Comparison of ENCODE assay signal across 20 cellular contexts in the genomic region with DNA sequence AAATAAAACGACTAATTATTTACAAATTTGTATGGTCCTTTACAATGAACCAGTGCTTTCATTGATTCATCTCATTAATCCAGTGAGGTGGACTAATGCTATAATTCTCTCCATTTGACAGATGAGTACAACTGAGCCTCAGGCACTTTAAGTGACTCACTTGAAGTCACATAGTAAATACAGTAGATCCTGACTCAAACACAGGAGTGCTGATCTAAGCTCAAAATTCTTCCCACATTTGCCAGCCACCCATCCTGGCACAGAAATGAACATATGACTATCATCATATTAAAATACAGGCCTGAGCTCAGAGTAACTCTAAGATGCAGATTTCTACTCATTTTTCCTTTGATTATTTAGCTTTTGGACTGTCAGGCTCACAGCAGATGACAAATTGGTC. TPM values are rescaled to one million over a fixed set of nuclear protein-coding genes. Genes with fewer than 3 reads are reported as not detected.
DNase-seq lines count a peak whose midpoint lies in the region; ATAC-seq, FAIRE-seq and TF ChIP-seq lines count a peak whose summit lies in the region.
"Had no signal": no experiment of that assay in that cellular context is flagged by ENCODE, and none has a peak within 500 bp of the region (broad histone marks: within the 10 kb centered on the region; RNA-seq: fewer than 3 reads in every experiment).

No MANE protein-coding gene starts in this region.

- H2AFZ ChIP-seq in IMR-90 (replicated peaks; ENCODE audit: low read length, poor library complexity) = no peak overlapping the region
- no peak overlapping the region for H2AFZ ChIP-seq in keratinocyte (ENCODE audit: control insufficient read depth, low read length)

- DNase-seq in EL = peak; percentile 62
- peak; percentile 40 for DNase-seq in IMR-90
- peak; percentile 24 for DNase-seq in amniotic epithelial cell (ENCODE audit: low read depth)
- DNase-seq in keratinocyte (ENCODE audit: low read depth, low spot score) = peak; percentile 11
- no peak for DNase-seq in NCI-H1105 treated with DMSO at 0.1 percent for 48 hours (lab: John Stamatoyannopoulos, UW)
- DNase-seq in NCI-H446 treated with DMSO at 0.1 percent for 48 hours (lab: John Stamatoyannopoulos, UW) = no peak
- DNase-seq: activated CD4-positive, CD25-positive, alpha-beta regulatory T cell; activated CD8-positive, alpha-beta memory T cell treated with anti-CD3 and anti-CD28 coated beads, Interleukin-2, amount 10 ng/mL, durations not matched to agents 7 days and 5 days; activated gamma-delta T cell treated with Interleukin-2 at 50 U/mL for 16 hours; head of caudate nucleus; immature natural killer cell; Karpas-422; naive thymus-derived CD8-positive, alpha-beta T cell; NCI-H146; SIG-M5; T-helper 17 cell had no signal

- no peak overlapping the region for H3K14ac ChIP-seq in IMR-90 (replicated peaks; ENCODE audit: low read depth, low read length)

- H3K27me3 ChIP-seq in IMR-90 (ENCODE audit: control insufficient read depth, insufficient read depth, low read length) (no peaks in the 10 kb centered on the region), keratinocyte (ENCODE audit: control insufficient read depth, extremely low read depth, insufficient read depth, low read length) (no peaks in the 10 kb centered on the region)
- H3K27me3 ChIP-seq: ascending aorta had no signal

- FAIRE-seq in keratinocyte (lab: Jason Lieb, UNC) = peak; percentile 23
- FAIRE-seq: colon had no signal

- H3K9me3 ChIP-seq in IMR-90 (ENCODE audit: control insufficient read depth, insufficient read depth, low read length) (no peaks in the 10 kb centered on the region), keratinocyte (ENCODE audit: control insufficient read depth, low read depth, low read length) (no peaks in the 10 kb centered on the region)
- H3K9me3 ChIP-seq: ascending aorta, thoracic aorta had no signal

- no peaks in the 10 kb centered on the region for H3K79me2 ChIP-seq in keratinocyte (ENCODE audit: control insufficient read depth, insufficient read depth, low read length)

- H4K20me1 ChIP-seq in IMR-90 (ENCODE audit: insufficient read depth, low read length) (no peaks in the 10 kb centered on the region), keratinocyte (ENCODE audit: control insufficient read depth, extremely low read depth, insufficient read depth, low read length) (no peaks in the 10 kb centered on the region)

- no peak overlapping the region for H2BK20ac ChIP-seq in IMR-90 (ENCODE audit: low read depth, low read length)

- CTCF ChIA-PET in IMR-90 (lab: Yijun Ruan, JAX) = no interaction called here

- H3K27ac ChIP-seq in IMR-90 (ENCODE audit: insufficient read depth, low read length) = no peak overlapping the region
- no peak overlapping the region for H3K27ac ChIP-seq in keratinocyte (ENCODE audit: control insufficient read depth, insufficient read depth, low read length)
- H3K27ac ChIP-seq: ascending aorta, thoracic aorta had no signal

- H3K23ac ChIP-seq in IMR-90 (ENCODE audit: low read depth, low read length) = no peak overlapping the region

- no peak overlapping the region for H2BK5ac ChIP-seq in IMR-90 (ENCODE audit: low read depth, low read length, poor library complexity, severe bottlenecking)

- no peak for TF ChIP-seq POLR2A in IMR-90 (IDR thresholded peaks at IDR 0.05; ENCODE audit: low read depth, low read length)

- H2BK120ac ChIP-seq in IMR-90 (ENCODE audit: low read depth, low read length) = no peak overlapping the region

- TF ChIP-seq CTCF in IMR-90 (conservative IDR thresholded peaks at IDR 0.05; ENCODE audit: low read depth, low read length) (no peak), keratinocyte (optimal IDR thresholded peaks at IDR 0.05 in 1 of 3, IDR thresholded peaks at IDR 0.05 in 1 of 3, conservative IDR thresholded peaks at IDR 0.05 in 1 of 3; ENCODE audit: extremely low read depth in 1 of 3, insufficient read depth in 2 of 3, low read length in 3 of 3) (no peak)

- no TSS peak for BruUV-seq in IMR-90 (replicated peaks; lab: Mats Ljungman, UMichigan)

- no peak overlapping the region for H3K56ac ChIP-seq in IMR-90 (ENCODE audit: extremely low read depth, insufficient read depth, low read length)

- no peak overlapping the region for H3K18ac ChIP-seq in IMR-90 (ENCODE audit: low read depth, low read length)

- H2AK5ac ChIP-seq in IMR-90 (ENCODE audit: low read depth, low read length) = no peak overlapping the region

- H4K91ac ChIP-seq in IMR-90 (ENCODE audit: insufficient read depth, low read depth, low read length) = no peak overlapping the region

- H2AK9ac ChIP-seq in IMR-90 (replicated peaks; ENCODE audit: low read depth, low read length, poor library complexity) = no peak overlapping the region

- no peak overlapping the region for H4K5ac ChIP-seq in IMR-90 (ENCODE audit: low read depth, low read length)

- no peak for TF ChIP-seq RAD21 in IMR-90 (IDR thresholded peaks at IDR 0.05; ENCODE audit: low read length)

- POLR2A ChIA-PET in IMR-90 (lab: Charles Lee; ENCODE audit: unreplicated experiment) = no interaction called here

- H4K8ac ChIP-seq in IMR-90 (ENCODE audit: low read depth in 2 of 2, low read length in 2 of 2) = no peak overlapping the region

- H3K9me1 ChIP-seq in IMR-90 (ENCODE audit: insufficient read depth, low read length) = no peaks in the 10 kb centered on the region
- H3K9me1 ChIP-seq in keratinocyte (ENCODE audit: control insufficient read depth, extremely low read depth, insufficient read depth, low read length) = no peaks in the 10 kb centered on the region

- H2BK15ac ChIP-seq in IMR-90 (ENCODE audit: low read depth, low read length) = no peak overlapping the region

- H3K4me2 ChIP-seq in IMR-90 (ENCODE audit: low read depth, low read length) (no peak overlapping the region), keratinocyte (ENCODE audit: control insufficient read depth, extremely low read depth, insufficient read depth, low read depth, low read length) (no peak overlapping the region)

- H3K4me3 ChIP-seq in IMR-90 (ENCODE audit: insufficient read depth, low read depth, low read length) = no peak overlapping the region
- no peak overlapping the region for H3K4me3 ChIP-seq in keratinocyte (ENCODE audit: control insufficient read depth in 2 of 3, extremely low read depth in 1 of 3, insufficient read depth in 2 of 3, low read depth in 1 of 3, low read length in 3 of 3)
- H3K4me3 ChIP-seq: ascending aorta, thoracic aorta had no signal

- no peaks in the 10 kb centered on the region; a peak in 1 of 4 replicates for H3K79me1 ChIP-seq in IMR-90 (ENCODE audit: low read depth in 1 of 2, low read length in 2 of 2)

- ATAC-seq in IMR-90 (ENCODE audit: low read depth) (peak; percentile 40), HG03039 (IDR thresholded peaks at IDR 0.05; ENCODE audit: unreplicated experiment) (no peak)
- ATAC-seq: activated CD8-positive, alpha-beta memory T cell treated with anti-CD3 and anti-CD28 coated beads, Interleukin-2, amount 10 ng/mL, durations not matched to agents 7 days and 5 days; naive thymus-derived CD8-positive, alpha-beta T cell; T-helper 17 cell had no signal

- in situ Hi-C loops in IMR-90 (cut with MboI; ENCODE audit: low sequenced_read_pairs) = no loop called here

- no peak overlapping the region for H3K9ac ChIP-seq in IMR-90 (ENCODE audit: low read depth, low read length)
- no peak overlapping the region for H3K9ac ChIP-seq in keratinocyte (ENCODE audit: control insufficient read depth, extremely low read depth, insufficient read depth, low read length)

- intact Hi-C loops in IMR-90 (cut with micrococcal nuclease) = no loop called here

- WGBS in IMR-90 (ENCODE audit: extremely low coverage in 2 of 2, insufficient read length in 1 of 2), 2 experiments = no CpG with 5 or more reads among the region's 1 CpG

- H3K36me3 ChIP-seq in IMR-90 (ENCODE audit: control insufficient read depth, insufficient read depth, low read length) = no peaks in the 10 kb centered on the region
- no peaks in the 10 kb centered on the region for H3K36me3 ChIP-seq in keratinocyte (ENCODE audit: control insufficient read depth in 2 of 2, extremely low read depth in 1 of 2, insufficient read depth in 2 of 2, low read length in 2 of 2)
- H3K36me3 ChIP-seq: ascending aorta, thoracic aorta had no signal

- H3K4ac ChIP-seq in IMR-90 (ENCODE audit: low read depth, low read length) = no peak overlapping the region

- no peaks in the 10 kb centered on the region for H3K4me1 ChIP-seq in IMR-90 (ENCODE audit: control insufficient read depth, insufficient read depth, low read length)
- no peaks in the 10 kb centered on the region for H3K4me1 ChIP-seq in keratinocyte (ENCODE audit: control insufficient read depth, extremely low read depth, insufficient read depth, low read length)

- dilution Hi-C loops in IMR-90 (cut with HindIII; ENCODE audit: low sequenced_read_pairs, unreplicated experiment) (no loop called here), keratinocyte (cut with MboI; ENCODE audit: extremely low pct_ligation_motif_present, low sequenced_read_pairs) (no loop called here)

TF ChIP-seq in IMR-90, 13 proteins besides CTCF, POLR2A, EP300 and RAD21:
- TF ChIP-seq, protein P1, sequence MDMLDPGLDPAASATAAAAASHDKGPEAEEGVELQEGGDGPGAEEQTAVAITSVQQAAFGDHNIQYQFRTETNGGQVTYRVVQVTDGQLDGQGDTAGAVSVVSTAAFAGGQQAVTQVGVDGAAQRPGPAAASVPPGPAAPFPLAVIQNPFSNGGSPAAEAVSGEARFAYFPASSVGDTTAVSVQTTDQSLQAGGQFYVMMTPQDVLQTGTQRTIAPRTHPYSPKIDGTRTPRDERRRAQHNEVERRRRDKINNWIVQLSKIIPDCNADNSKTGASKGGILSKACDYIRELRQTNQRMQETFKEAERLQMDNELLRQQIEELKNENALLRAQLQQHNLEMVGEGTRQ (IDR thresholded peaks at IDR 0.05; ENCODE audit: low read depth, low read length) = no peak
- TF ChIP-seq MAFK (IDR thresholded peaks at IDR 0.05; ENCODE audit: low read depth, low read length) (peak; percentile 67), CEBPB (IDR thresholded peaks at IDR 0.05; ENCODE audit: low read depth, low read length) (peak; percentile 14; the same call in 1 of the 2 replicates)
TF ChIP-seq in IMR-90: peak in this region for 2.

RNA-seq across cellular contexts. Expression of a gene that starts 30.6 kb away (rescaled TPM):
- 21.5 and 30.0 TPM in 2 replicates for total RNA-seq in IMR-90 (2012; rRNA removed)
- polyA plus RNA-seq in IMR-90 (2012; rRNA removed) (1.9 and 2.6 TPM in 2 replicates), keratinocyte (0.57 to 0.88 TPM (median 0.87 TPM) in 3 replicates)
- 0.84 and 0.98 TPM in 2 replicates for polyA plus RNA-seq in IMR-90 (2012; cell fraction: cytosol; rRNA removed)
- polyA plus RNA-seq in IMR-90 (2012; cell fraction: nucleus; rRNA removed; ENCODE audit: low replicate concordance) = 0.87 and 3.5 TPM in 2 replicates
- polyA plus RNA-seq in keratinocyte (2011; ENCODE audit: low read depth) = 0.17 TPM
- polyA plus RNA-seq in keratinocyte (2011; cell fraction: cytosol; rRNA removed) = 0.25 and 0.62 TPM in 2 replicates
- 0.92 and 1.5 TPM in 2 replicates for polyA plus RNA-seq in keratinocyte (2011; cell fraction: nucleus; rRNA removed)
- 0.41 and 0.60 TPM in 2 replicates for polyA plus RNA-seq in keratinocyte (2012; ENCODE audit: low replicate concordance)
- 0.39 to 4.3 TPM (median 2.9 TPM) in 3 replicates for polyA minus RNA-seq in keratinocyte
- polyA minus RNA-seq in keratinocyte (2011; cell fraction: cytosol; rRNA and poly(A)+ RNA removed) = 3.6 TPM
- 3.2 and 3.4 TPM in 2 replicates for polyA minus RNA-seq in keratinocyte (2011; cell fraction: nucleus; rRNA and poly(A)+ RNA removed)

Comparison
In these comparisons a context has a peak if more than half of its experiments do, and no peak if none do; other contexts are left out.
1. DNase-seq: peak in EL (single experiment), IMR-90 (single experiment), amniotic epithelial cell (single experiment) and keratinocyte (single experiment); none in NCI-H1105 treated with DMSO at 0.1 percent for 48 hours (single experiment) and NCI-H446 treated with DMSO at 0.1 percent for 48 hours (single experiment).